In the genomic region with DNA sequence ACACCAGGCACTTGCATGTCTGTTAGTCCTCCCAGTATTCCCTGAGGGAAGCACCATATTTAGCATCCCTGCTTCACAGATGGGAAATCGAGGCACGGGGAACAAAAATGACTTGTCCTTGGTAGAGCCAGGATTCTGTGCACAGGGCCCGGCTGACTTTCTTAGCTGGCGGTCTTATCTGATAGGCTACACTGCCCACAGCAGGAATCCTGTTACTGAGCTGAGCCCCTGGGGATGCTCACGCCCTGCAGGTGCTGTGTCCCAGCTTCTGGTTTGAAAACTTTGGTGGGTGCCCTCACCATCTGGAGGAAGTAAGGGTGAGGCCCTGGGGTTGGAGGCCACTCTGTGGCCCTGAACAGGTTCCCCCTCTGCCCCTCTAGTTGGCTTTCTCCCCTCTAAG, we compare ENCODE assay signal across 9 cellular contexts. TPM values are rescaled to one million over a fixed set of nuclear protein-coding genes. Genes with fewer than 3 reads are reported as not detected.
A peak's percentile ranks its signal among the peaks of the same experiment; 100 is the strongest.
DNase-seq lines count a peak whose midpoint lies in the region; ATAC-seq and TF ChIP-seq lines count a peak whose summit lies in the region.
"Had no signal": no experiment of that assay in that cellular context is flagged by ENCODE, and none has a peak within 500 bp of the region (broad histone marks: within the 10 kb centered on the region; RNA-seq: fewer than 3 reads in every experiment).

No MANE protein-coding gene starts in this region.

- H3K36me3 Mint-ChIP-seq in activated CD4-positive, alpha-beta T cell treated with anti-CD3 and anti-CD28 coated beads, Interleukin-2, amount 10 ng/mL, durations not matched to agents 24 days and 14 days (ENCODE audit: low read depth): peaks cover 38% of the 10 kb centered on the region
- peaks cover 99% of the 10 kb centered on the region for H3K36me3 Mint-ChIP-seq in dendritic cell treated with granulocyte-macrophage colony-stimulating factor and Interleukin-4, amounts not matched to agents 40 ng/mL and 50 ng/mL, for 4 days (ENCODE audit: low read depth)

- H3K36me3 ChIP-seq in OCI-LY1 (ENCODE audit: insufficient read depth, low read length): peaks cover 52% of the 10 kb centered on the region; the same call in 1 of the 2 replicates
- peaks cover 6% of the 10 kb centered on the region for H3K36me3 ChIP-seq in thoracic aorta
- H3K36me3 ChIP-seq in testis (ENCODE audit: low read depth, missing control alignments): no peaks in the 10 kb centered on the region
- H3K36me3 ChIP-seq: prostate gland had no signal

- no peak for ATAC-seq in thoracic aorta (ENCODE audit: insufficient number of reproducible peaks, low FRiP score, low read depth)
- no peak for ATAC-seq in HG03460 (IDR thresholded peaks at IDR 0.05; ENCODE audit: unreplicated experiment)

- peak overlapping the region; percentile 97 for H3K27ac Mint-ChIP-seq in activated CD4-positive, alpha-beta T cell treated with anti-CD3 and anti-CD28 coated beads, Interleukin-2, amount 10 ng/mL, durations not matched to agents 24 days and 14 days
- peak overlapping the region; percentile 95 for H3K27ac Mint-ChIP-seq in dendritic cell treated with granulocyte-macrophage colony-stimulating factor and Interleukin-4, amounts not matched to agents 40 ng/mL and 50 ng/mL, for 4 days

- TF ChIP-seq CTCF in OCI-LY1 (IDR thresholded peaks at IDR 0.05; ENCODE audit: low read length): no peak
- no peak for TF ChIP-seq CTCF in thoracic aorta (IDR thresholded peaks at IDR 0.05)
- TF ChIP-seq CTCF in testis (IDR thresholded peaks at IDR 0.05): no peak

- intact Hi-C loops in activated CD4-positive, alpha-beta T cell treated with anti-CD3 and anti-CD28 coated beads, Interleukin-2, amount 10 ng/mL, durations not matched to agents 24 days and 14 days (cut with micrococcal nuclease): loop anchor here (2.0 kb wide), 1 partner anchor 55 kb away; no protein-coding TSS in a partner anchor
- intact Hi-C loops in dendritic cell treated with granulocyte-macrophage colony-stimulating factor and Interleukin-4, amounts not matched to agents 40 ng/mL and 50 ng/mL, for 4 days (cut with micrococcal nuclease): loop anchor here (2.0 kb wide), 1 partner anchor 15 kb away; no protein-coding TSS in a partner anchor
- intact Hi-C loops in testis (cut with DNase I; ENCODE audit: low total_unique reads): no loop called here

- 0 out of 2 replicates have a peak, but pooled peaks cover 20% of the 10 kb centered on the region for H3F3A ChIP-seq in OCI-LY1 (ENCODE audit: insufficient read depth, low read length)

- H3K4me1 Mint-ChIP-seq in activated CD4-positive, alpha-beta T cell treated with anti-CD3 and anti-CD28 coated beads, Interleukin-2, amount 10 ng/mL, durations not matched to agents 24 days and 14 days: peaks cover 71% of the 10 kb centered on the region
- peaks cover 99% of the 10 kb centered on the region for H3K4me1 Mint-ChIP-seq in dendritic cell treated with granulocyte-macrophage colony-stimulating factor and Interleukin-4, amounts not matched to agents 40 ng/mL and 50 ng/mL, for 4 days (ENCODE audit: low read depth)

- H3K9me2 ChIP-seq in OCI-LY1 (ENCODE audit: low read depth, low read length): no peaks in the 10 kb centered on the region

- no peaks in the 10 kb centered on the region for H3K9me3 Mint-ChIP-seq in activated CD4-positive, alpha-beta T cell treated with anti-CD3 and anti-CD28 coated beads, Interleukin-2, amount 10 ng/mL, durations not matched to agents 24 days and 14 days
- no peaks in the 10 kb centered on the region for H3K9me3 Mint-ChIP-seq in dendritic cell treated with granulocyte-macrophage colony-stimulating factor and Interleukin-4, amounts not matched to agents 40 ng/mL and 50 ng/mL, for 4 days

- H3K9me3 ChIP-seq in OCI-LY1 (ENCODE audit: low read length): no peaks in the 10 kb centered on the region
- H3K9me3 ChIP-seq in thoracic aorta: no peaks in the 10 kb centered on the region
- no peaks in the 10 kb centered on the region for H3K9me3 ChIP-seq in testis
- H3K9me3 ChIP-seq: prostate gland had no signal

- no peak overlapping the region for H2AFZ ChIP-seq in OCI-LY1 (ENCODE audit: low read length)

- H3K27me3 ChIP-seq in OCI-LY1 (ENCODE audit: insufficient read depth, low read length): no peaks in the 10 kb centered on the region
- H3K27me3 ChIP-seq in thoracic aorta (replicated peaks; ENCODE audit: insufficient read depth): no peaks in the 10 kb centered on the region
- H3K27me3 ChIP-seq in testis: no peaks in the 10 kb centered on the region

- peak overlapping the region; percentile 79 for H3K4me3 Mint-ChIP-seq in activated CD4-positive, alpha-beta T cell treated with anti-CD3 and anti-CD28 coated beads, Interleukin-2, amount 10 ng/mL, durations not matched to agents 24 days and 14 days
- peak overlapping the region; percentile 67 for H3K4me3 Mint-ChIP-seq in dendritic cell treated with granulocyte-macrophage colony-stimulating factor and Interleukin-4, amounts not matched to agents 40 ng/mL and 50 ng/mL, for 4 days

- peak overlapping the region; percentile 55 for H3K4me2 ChIP-seq in OCI-LY1 (ENCODE audit: low read length)

- H3K4me3 ChIP-seq in OCI-LY1 (ENCODE audit: low read depth, low read length, poor library complexity, severe bottlenecking) (peak overlapping the region; percentile 41), thoracic aorta (no peak overlapping the region), testis (no peak overlapping the region)
- H3K4me3 ChIP-seq: prostate gland had no signal

- 75 to 90% methylated on average over 3 to 5 of the region's 5 CpGs for WGBS in testis, 2 donors

- H4K20me1 ChIP-seq in OCI-LY1 (ENCODE audit: insufficient read depth, low read length): no peaks in the 10 kb centered on the region

- peaks cover 98% of the 10 kb centered on the region for H3K4me1 ChIP-seq in OCI-LY1 (ENCODE audit: insufficient read depth, low read length, severe bottlenecking)
- H3K4me1 ChIP-seq in thoracic aorta (ENCODE audit: control insufficient read depth in 1 of 2, low read depth in 2 of 2): peaks cover 41 to 66% of the 10 kb centered on the region in 2 donors
- peaks cover 61% of the 10 kb centered on the region for H3K4me1 ChIP-seq in testis

- peak overlapping the region; percentile 99 for H3K27ac ChIP-seq in OCI-LY1 (ENCODE audit: low read depth, low read length, poor library complexity, severe bottlenecking)
- H3K27ac ChIP-seq in thoracic aorta: peak overlapping the region; percentile 40 to 93
- H3K27ac ChIP-seq in testis: peak overlapping the region in 1 of 2 donors; percentile 81

- DNase-seq in activated CD4-positive, alpha-beta T cell treated with anti-CD3 and anti-CD28 coated beads, Interleukin-2, amount 10 ng/mL, durations not matched to agents 24 days and 14 days: no peak
- DNase-seq in activated CD4-positive, alpha-beta T cell treated with anti-CD3 and anti-CD28 coated beads for 48 hours: no peak
- no peak for DNase-seq in thoracic aorta (ENCODE audit: low spot score)
- no peak for DNase-seq in foreskin melanocyte
- no peak for DNase-seq in testis

- peaks cover 9% of the 10 kb centered on the region; the same call in 1 of the 2 replicates for H3K79me2 ChIP-seq in OCI-LY1 (ENCODE audit: insufficient read depth, low read length)

- no peaks in the 10 kb centered on the region for H3K27me3 Mint-ChIP-seq in activated CD4-positive, alpha-beta T cell treated with anti-CD3 and anti-CD28 coated beads, Interleukin-2, amount 10 ng/mL, durations not matched to agents 24 days and 14 days
- H3K27me3 Mint-ChIP-seq in dendritic cell treated with granulocyte-macrophage colony-stimulating factor and Interleukin-4, amounts not matched to agents 40 ng/mL and 50 ng/mL, for 4 days: no peaks in the 10 kb centered on the region

- TF ChIP-seq POLR2A in testis (IDR thresholded peaks at IDR 0.05): no peak

- peak overlapping the region; percentile 68 for H3K9ac ChIP-seq in OCI-LY1 (ENCODE audit: low read length)

RNA-seq across cellular contexts. Expression of gene TTC7A, which starts 43.0 kb away (rescaled TPM):
- total RNA-seq in activated CD4-positive, alpha-beta T cell treated with anti-CD3 and anti-CD28 coated beads, Interleukin-2, amount 10 ng/mL, durations not matched to agents 24 days and 14 days: 68.7 and 74.6 TPM in 2 replicates
- total RNA-seq in thoracic aorta (10 to 100 TPM; 39.3 to 45.7 TPM), testis (100 to 1,000 TPM in 1 of 2 donors, 10 to 100 TPM in 1; 96.7 to 171 TPM)
- 111 TPM for polyA plus RNA-seq in testis (ENCODE audit: insufficient read depth, low read depth, low replicate concordance)
